In the genomic region with DNA sequence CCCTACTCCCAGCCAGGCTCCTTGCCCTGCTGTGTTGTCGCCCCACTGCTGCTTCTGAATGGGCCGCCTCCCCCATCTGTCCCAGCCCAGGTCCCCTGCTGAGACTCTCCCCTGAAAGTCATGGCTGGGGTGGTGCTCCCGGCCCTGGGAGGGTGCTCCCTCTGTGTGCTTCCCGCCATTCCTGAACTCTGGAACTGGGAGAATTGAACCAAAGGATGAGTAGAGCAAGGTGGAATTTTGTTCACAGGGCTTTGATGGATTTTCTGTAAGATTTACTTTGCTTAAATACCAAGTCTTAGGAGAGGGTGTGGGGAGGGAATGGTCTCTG, we compare ENCODE assay signal across 9 cellular contexts. TPM values are rescaled to one million over a fixed set of nuclear protein-coding genes. Genes with fewer than 3 reads are reported as not detected.
DNase-seq lines count a peak whose midpoint lies in the region; TF ChIP-seq lines count a peak whose summit lies in the region.
"Had no signal": no experiment of that assay in that cellular context is flagged by ENCODE, and none has a peak within 500 bp of the region (broad histone marks: within the 10 kb centered on the region; RNA-seq: fewer than 3 reads in every experiment).

No MANE protein-coding gene starts in this region.

- H3K9me3 ChIP-seq in Peyer's patch, result no peaks in the 10 kb centered on the region

- peaks cover 0 to 11% (median 0%) of the 10 kb centered on the region in 3 donors for H3K36me3 ChIP-seq in Peyer's patch

- peak overlapping the region; percentile 98 for H3K4me3 ChIP-seq in GM12865 (ENCODE audit: low read depth, low read length)
- peak overlapping the region; percentile 46 to 58 (median 54) for H3K4me3 ChIP-seq in Peyer's patch
- H3K4me3 ChIP-seq in skeletal muscle cell (ENCODE audit: low read depth, low read length), result peak overlapping the region; percentile 41

- DNase-seq in GM12865 (ENCODE audit: low read depth) (no peak), Peyer's patch (no peak), fibroblast of peridontal ligament (ENCODE audit: extremely low read depth) (peak; percentile 4), skeletal muscle cell (ENCODE audit: low read depth) (no peak), head of caudate nucleus (no peak), NCI-H2171 treated with DMSO at 0.1 percent for 48 hours (lab: John Stamatoyannopoulos, UW) (no peak), DMS53 (lab: John Stamatoyannopoulos, UW) (no peak)
- DNase-seq in activated CD8-positive, alpha-beta memory T cell treated with anti-CD3 and anti-CD28 coated beads, Interleukin-2, amount 50 U/mL, for 48 hours, result no peak
- DNase-seq: NCI-H526 treated with DMSO at 0.1 percent for 48 hours had no signal

- no peak for TF ChIP-seq CTCF in GM12865 (IDR thresholded peaks at IDR 0.05; ENCODE audit: insufficient read depth, low read depth, low read length, missing control alignments)
- TF ChIP-seq CTCF in Peyer's patch (IDR thresholded peaks at IDR 0.05), result no peak

- no peaks in the 10 kb centered on the region for H3K27me3 ChIP-seq in Peyer's patch

- peaks cover 0 to 11% (median 10%) of the 10 kb centered on the region in 4 donors for H3K4me1 ChIP-seq in Peyer's patch

- no peak for TF ChIP-seq POLR2A in Peyer's patch (IDR thresholded peaks at IDR 0.05)

- intact Hi-C loops in head of caudate nucleus (cut with DNase I), result no loop called here

- H3K27ac ChIP-seq in Peyer's patch, result peak overlapping the region; percentile 85 to 91 (median 88)

RNA-seq across cellular contexts. Expression of gene APOBEC3G, which starts 0.4 kb away (rescaled TPM):
- 1 to 10 TPM; 2.1 to 8.3 (median 4.7) TPM for total RNA-seq in Peyer's patch

RNA-seq across cellular contexts. Expression of gene APOBEC3H, which starts 19.6 kb away (rescaled TPM):
- not detected for total RNA-seq in Peyer's patch

RNA-seq across cellular contexts. Expression of gene APOBEC3F, which starts 36.8 kb away (rescaled TPM):
- total RNA-seq in Peyer's patch, result 1 to 10 TPM in 3 of 4 donors, under 1 TPM in 1; 0.70 to 8.3 (median 1.6) TPM

RNA-seq across cellular contexts. Expression of gene APOBEC3D, which starts 56.5 kb away (rescaled TPM):
- total RNA-seq in Peyer's patch, result 1 to 10 TPM; 2.6 to 8.3 (median 3.6) TPM

Comparison
In these comparisons a context has a peak if more than half of its experiments do, and no peak if none do; other contexts are left out.
1. H3K4me3 ChIP-seq: peak in every context shown above with its lines; median percentile 98 in GM12865; 54 in Peyer's patch; 41 in skeletal muscle cell.